29 cellular contexts compared by ENCODE assay signal in the genomic region with DNA sequence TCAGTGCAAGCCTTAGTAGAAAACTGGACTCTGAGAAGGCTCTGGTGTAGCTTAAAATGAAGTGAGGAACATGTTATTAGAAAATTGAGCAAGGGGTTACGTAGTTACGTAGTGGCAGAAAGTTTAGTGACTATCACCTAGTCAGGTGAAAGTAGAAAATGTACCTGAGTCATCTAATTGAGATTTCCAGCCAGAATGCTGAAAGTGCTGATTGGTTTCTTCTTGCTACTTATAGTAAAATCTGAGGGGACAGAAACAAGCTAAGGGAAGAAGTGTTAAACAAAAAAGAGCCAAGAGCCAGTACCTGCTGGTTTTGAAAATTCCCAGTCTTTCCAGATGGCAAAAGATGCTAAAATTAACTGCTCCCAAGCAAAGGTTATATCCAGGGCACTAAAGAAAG. TPM values are rescaled to one million over a fixed set of nuclear protein-coding genes. Genes with fewer than 3 reads are reported as not detected.
"Had no signal": no experiment of that assay in that cellular context is flagged by ENCODE, and none has a peak within 500 bp of the region (broad histone marks: within the 10 kb centered on the region; RNA-seq: fewer than 3 reads in every experiment).

No MANE protein-coding gene starts in this region.

- H3K4me1 ChIP-seq: stomach, suprapubic skin, testis, thyroid gland, tibial artery, tibial nerve, transverse colon, upper lobe of left lung, upper lobe of right lung, uterus, vagina had no signal

- H3K27ac ChIP-seq: stomach, suprapubic skin, testis, thoracic aorta, thyroid gland, tibial artery, tibial nerve, transverse colon, upper lobe of left lung, upper lobe of right lung, uterus, vagina had no signal

- DNase-seq: stimulated activated CD4-positive, alpha-beta T cell treated with anti-CD3 and anti-CD28 coated beads, Interleukin-2, amount 100 ng/mL, for 48 hours; stimulated activated CD4-positive, alpha-beta T cell treated with anti-CD3 and anti-CD28 coated beads, Interleukin-4, amount 100 ng/mL, for 1 hour; stimulated activated CD4-positive, alpha-beta T cell treated with anti-CD3 and anti-CD28 coated beads, Interleukin-4, amount 100 ng/mL, for 24 hours; stimulated activated CD4-positive, alpha-beta T cell treated with anti-CD3 and anti-CD28 coated beads, Interleukin-4, amount 100 ng/mL, for 4 hours; stimulated activated CD8-positive, alpha-beta memory T cell treated with anti-CD3 and anti-CD28 coated beads, Interleukin-4, amount 100 ng/mL, for 48 hours; stimulated activated naive B cell treated with anti-CD40 and anti-IgM and Interleukin-4, amounts not matched to agents 10 μg/mL and 1 μg/mL and 100 μg/mL, for 72 hours; stimulated activated naive CD4-positive, alpha-beta T cell; stimulated activated naive CD4-positive, alpha-beta T cell treated with Interleukin-2 at 50 U/mL for 16 hours; stimulated activated naive CD8-positive, alpha-beta T cell treated with anti-CD3 and anti-CD28 coated beads, Interleukin-15, amount 100 ng/mL, for 72 hours; stimulated activated naive CD8-positive, alpha-beta T cell treated with anti-CD3 and anti-CD28 coated beads, Interleukin-15, Interleukin-2, amounts not matched to agents 100 U/mL and 50 U/mL, for 24 hours; stomach; substantia nigra; testis; thyroid gland; tibial artery; transverse colon; upper lobe of left lung; upper lobe of right lung; uterus had no signal

- H3K27me3 ChIP-seq: stomach, suprapubic skin, testis, thyroid gland, tibial artery, tibial nerve, transverse colon, upper lobe of left lung, uterus, vagina had no signal

- H3K36me3 ChIP-seq: stomach, suprapubic skin, thoracic aorta, thyroid gland, tibial artery, tibial nerve, transverse colon, upper lobe of left lung, upper lobe of right lung, uterus, vagina had no signal

- FAIRE-seq: urothelium cell line had no signal

- H3K9me3 ChIP-seq: stomach, suprapubic skin, testis, thoracic aorta, thyroid gland, tibial artery, tibial nerve, transverse colon, upper lobe of left lung, upper lobe of right lung, uterus, vagina had no signal

- H3K4me3 ChIP-seq: stomach, suprapubic skin, testis, thoracic aorta, thyroid gland, tibial artery, tibial nerve, transverse colon, upper lobe of left lung, upper lobe of right lung, uterus, vagina had no signal

- ATAC-seq: stimulated activated effector memory CD8-positive, alpha-beta T cell treated with anti-CD3 and anti-CD28 coated beads, Interleukin-12 subunit alpha, Interleukin-12 subunit beta, amount 100 ng/mL, for 72 hours; stimulated activated memory B cell treated with anti-CD40 and anti-IgM and Interleukin-4, amounts not matched to agents 10 μg/mL and 1 μg/mL and 100 μg/mL, for 72 hours; stimulated activated naive B cell treated with anti-CD40 and anti-IgM and Interleukin-4, amounts not matched to agents 10 μg/mL and 1 μg/mL and 100 μg/mL, for 72 hours; stimulated activated naive CD8-positive, alpha-beta T cell treated with anti-CD3 and anti-CD28 coated beads, Interleukin-15, amount 100 ng/mL, for 72 hours; stimulated activated naive CD8-positive, alpha-beta T cell treated with anti-CD3 and anti-CD28 coated beads, Interleukin-15, Interleukin-2, amounts not matched to agents 100 U/mL and 50 U/mL, for 24 hours; upper lobe of right lung had no signal

RNA-seq across cellular contexts. Expression of a gene that starts 29.4 kb away (rescaled TPM):
- total RNA-seq: thoracic aorta had no signal

RNA-seq across cellular contexts. Expression of a gene that starts 41.0 kb away (rescaled TPM):
- total RNA-seq: stomach, subcutaneous adipose tissue, suprapubic skin, temporal lobe, thoracic aorta, thyroid gland, transverse colon, upper lobe of left lung, upper lobe of right lung, urinary bladder, uterus, vagina had no signal
- polyA plus RNA-seq: stomach, urinary bladder had no signal
